In the genomic region with DNA sequence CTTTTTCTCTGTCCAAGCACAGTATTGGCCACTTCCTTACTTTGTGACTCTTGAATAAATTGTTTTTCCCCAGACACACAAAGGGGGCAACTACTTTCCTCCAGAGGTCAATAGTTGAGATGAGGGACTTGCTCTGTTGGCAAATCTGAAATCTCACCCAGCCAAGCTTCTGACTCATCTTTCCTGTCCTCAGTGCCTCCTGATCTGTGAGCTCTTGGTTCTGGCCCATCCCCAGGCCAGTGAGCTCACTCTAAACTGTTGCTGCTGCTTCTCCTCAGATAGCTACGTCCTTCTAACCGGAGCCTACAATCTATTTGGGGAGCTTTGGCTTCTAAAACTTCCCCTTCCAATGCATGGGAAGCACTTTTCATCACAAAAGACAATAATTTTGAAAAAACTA, we compare ENCODE assay signal across 12 cellular contexts. TPM values are rescaled to one million over a fixed set of nuclear protein-coding genes. Genes with fewer than 3 reads are reported as not detected.
A peak's percentile ranks its signal among the peaks of the same experiment; 100 is the strongest.
DNase-seq lines count a peak whose midpoint lies in the region; ATAC-seq, FAIRE-seq and TF ChIP-seq lines count a peak whose summit lies in the region.
"Had no signal": no experiment of that assay in that cellular context is flagged by ENCODE, and none has a peak within 500 bp of the region (broad histone marks: within the 10 kb centered on the region; RNA-seq: fewer than 3 reads in every experiment).

No MANE protein-coding gene starts in this region.

- H3K9me1 ChIP-seq in IMR-90 (ENCODE audit: insufficient read depth, low read length) = no peaks in the 10 kb centered on the region

- H3K27ac ChIP-seq in IMR-90 (ENCODE audit: insufficient read depth, low read length) = no peak overlapping the region
- peak overlapping the region in 1 of 2 donors; percentile 2 for H3K27ac ChIP-seq in left lung

- H3K4me2 ChIP-seq in IMR-90 (ENCODE audit: low read depth, low read length) = no peak overlapping the region

- H2BK5ac ChIP-seq in IMR-90 (ENCODE audit: low read depth, low read length, poor library complexity, severe bottlenecking) = no peak overlapping the region

- no peaks in the 10 kb centered on the region for H3K36me3 ChIP-seq in IMR-90 (ENCODE audit: control insufficient read depth, insufficient read depth, low read length)
- no peaks in the 10 kb centered on the region for H3K36me3 ChIP-seq in left lung

- H3K4ac ChIP-seq in IMR-90 (ENCODE audit: low read depth, low read length) = no peak overlapping the region

- H2BK120ac ChIP-seq in IMR-90 (ENCODE audit: low read depth, low read length) = no peak overlapping the region

- H3K79me1 ChIP-seq in IMR-90 (ENCODE audit: low read depth in 1 of 2, low read length in 2 of 2) = no peaks in the 10 kb centered on the region

- POLR2A ChIA-PET in AG04449 (lab: Yijun Ruan, JAX) = no interaction called here
- POLR2A ChIA-PET in IMR-90 (lab: Charles Lee; ENCODE audit: unreplicated experiment) = no interaction called here

- ATAC-seq in IMR-90 (ENCODE audit: low read depth) (peak; percentile 80), left lung (peak; percentile 74)

- FAIRE-seq in frontal cortex (lab: Jason Lieb, UNC) = no peak

- H2AFZ ChIP-seq in IMR-90 (replicated peaks; ENCODE audit: low read length, poor library complexity) = no peak overlapping the region

- H3K56ac ChIP-seq in IMR-90 (ENCODE audit: extremely low read depth, insufficient read depth, low read length) = no peak overlapping the region

- no peak overlapping the region for H2AK5ac ChIP-seq in IMR-90 (ENCODE audit: low read depth, low read length)

- no peak overlapping the region for H3K18ac ChIP-seq in IMR-90 (ENCODE audit: low read depth, low read length)

- no peak overlapping the region for H3K9ac ChIP-seq in IMR-90 (ENCODE audit: low read depth, low read length)

- no peak for TF ChIP-seq POLR2A in IMR-90 (IDR thresholded peaks at IDR 0.05; ENCODE audit: low read depth, low read length)

- H4K8ac ChIP-seq in IMR-90 (ENCODE audit: low read depth in 2 of 2, low read length in 2 of 2) = no peak overlapping the region

- H3K27me3 ChIP-seq in IMR-90 (ENCODE audit: control insufficient read depth, insufficient read depth, low read length) (no peaks in the 10 kb centered on the region), left lung (no peaks in the 10 kb centered on the region)

- TF ChIP-seq RAD21 in IMR-90 (IDR thresholded peaks at IDR 0.05; ENCODE audit: low read length) = no peak

- TF ChIP-seq CTCF in AG04449 (IDR thresholded peaks at IDR 0.05; ENCODE audit: insufficient read depth, low read length, missing control alignments) (no peak), IMR-90 (conservative IDR thresholded peaks at IDR 0.05; ENCODE audit: low read depth, low read length) (no peak), choroid plexus epithelial cell (conservative IDR thresholded peaks at IDR 0.05; ENCODE audit: low read depth, low read length) (no peak), left lung (IDR thresholded peaks at IDR 0.05) (no peak), GM10266 (IDR thresholded peaks at IDR 0.05; ENCODE audit: control insufficient read depth, insufficient read depth, low read depth, missing control alignments) (no peak)

- no peaks in the 10 kb centered on the region for H3K9me3 ChIP-seq in IMR-90 (ENCODE audit: control insufficient read depth, insufficient read depth, low read length)
- H3K9me3 ChIP-seq in left lung = peaks cover 0 to 6% of the 10 kb centered on the region in 2 donors

- H3K4me3 ChIP-seq in AG04449 (ENCODE audit: low read depth, low read length) = no peak overlapping the region
- H3K4me3 ChIP-seq in IMR-90 (ENCODE audit: insufficient read depth, low read depth, low read length) = no peak overlapping the region
- H3K4me3 ChIP-seq in choroid plexus epithelial cell (ENCODE audit: low read depth, low read length) = no peak overlapping the region
- no peak overlapping the region for H3K4me3 ChIP-seq in left lung

- DNase-seq in AG04449 (ENCODE audit: low read depth, low spot score) (peak; percentile 50), IMR-90 (peak; percentile 72), choroid plexus epithelial cell (ENCODE audit: low read depth) (peak; percentile 94), left lung (peak in 1 of 2 donors; percentile 44), DMS79 (lab: John Stamatoyannopoulos, UW) (no peak), NCI-H526 treated with DMSO at 0.1 percent for 48 hours (lab: John Stamatoyannopoulos, UW) (no peak), GM10266 (ENCODE audit: extremely low spot score) (no peak), frontal cortex (ENCODE audit: low spot score in 2 of 2) (no peak)
- DNase-seq: activated CD4-positive, alpha-beta memory T cell treated with anti-CD3 and anti-CD28 coated beads, Interleukin-2, amount 10 ng/mL, durations not matched to agents 7 days and 5 days; CD8-positive, alpha-beta memory T cell; NCI-H774; nephron progenitor cell had no signal

- no peak overlapping the region for H3K14ac ChIP-seq in IMR-90 (replicated peaks; ENCODE audit: low read depth, low read length)

- intact Hi-C loops in IMR-90 (cut with micrococcal nuclease) = no loop called here
- intact Hi-C loops in left lung (cut with DNase I) = no loop called here

- no TSS peak for BruUV-seq in IMR-90 (replicated peaks; lab: Mats Ljungman, UMichigan)

- CTCF ChIA-PET in AG04449 (lab: Yijun Ruan, JAX) = interaction anchor here (1.5 kb wide), 1 partner anchor 42 kb away, joined by 3 read pairs; no protein-coding TSS in a partner anchor
- CTCF ChIA-PET in IMR-90 (lab: Yijun Ruan, JAX) = interaction anchor here (0.5 kb wide), 1 partner anchor 37 kb away, joined by 3 read pairs; no protein-coding TSS in a partner anchor

- dilution Hi-C loops in IMR-90 (cut with HindIII; ENCODE audit: low sequenced_read_pairs, unreplicated experiment) = no loop called here

- in situ Hi-C loops in IMR-90 (cut with MboI; ENCODE audit: low sequenced_read_pairs) = no loop called here

- no peaks in the 10 kb centered on the region for H4K20me1 ChIP-seq in IMR-90 (ENCODE audit: insufficient read depth, low read length)

- no peaks in the 10 kb centered on the region for H3K4me1 ChIP-seq in IMR-90 (ENCODE audit: control insufficient read depth, insufficient read depth, low read length)
- H3K4me1 ChIP-seq in left lung = no peaks in the 10 kb centered on the region

- WGBS in IMR-90 (ENCODE audit: extremely low coverage in 2 of 2, insufficient read length in 1 of 2), 2 experiments = no CpG with 5 or more reads among the region's 2 CpGs

- H4K91ac ChIP-seq in IMR-90 (ENCODE audit: insufficient read depth, low read depth, low read length) = no peak overlapping the region

- no peak overlapping the region for H2AK9ac ChIP-seq in IMR-90 (replicated peaks; ENCODE audit: low read depth, low read length, poor library complexity)

- H4K5ac ChIP-seq in IMR-90 (ENCODE audit: low read depth, low read length) = no peak overlapping the region

- H2BK15ac ChIP-seq in IMR-90 (ENCODE audit: low read depth, low read length) = no peak overlapping the region

- H3K23ac ChIP-seq in IMR-90 (ENCODE audit: low read depth, low read length) = no peak overlapping the region

- no peak overlapping the region for H2BK20ac ChIP-seq in IMR-90 (ENCODE audit: low read depth, low read length)

TF ChIP-seq in IMR-90, 13 proteins besides CTCF, POLR2A, EP300 and RAD21:
- no peak for TF ChIP-seq MAFK (IDR thresholded peaks at IDR 0.05; ENCODE audit: low read depth, low read length)
- no peak for TF ChIP-seq CHD1 (IDR thresholded peaks at IDR 0.05; ENCODE audit: low read depth, low read length)
- TF ChIP-seq CEBPB (IDR thresholded peaks at IDR 0.05; ENCODE audit: low read depth, low read length) = no peak
- no peak for TF ChIP-seq SMC3 (IDR thresholded peaks at IDR 0.05; ENCODE audit: low read depth, low read length)

RNA-seq across cellular contexts. Expression of a gene that starts 50.0 kb away (rescaled TPM):
- 95.0 and 103 TPM in 2 replicates for total RNA-seq in IMR-90 (2012; rRNA removed)
- 26.5 and 33.8 TPM in 2 replicates for polyA plus RNA-seq in IMR-90 (2012; rRNA removed)
- 5.9 and 6.4 TPM in 2 replicates for polyA plus RNA-seq in IMR-90 (2012; cell fraction: cytosol; rRNA removed)
- 5.1 and 23.1 TPM in 2 replicates for polyA plus RNA-seq in IMR-90 (2012; cell fraction: nucleus; rRNA removed; ENCODE audit: low replicate concordance)
- 10 to 100 TPM; 44.8 to 46.4 TPM for total RNA-seq in left lung
- total RNA-seq in frontal cortex = 72.6 TPM

Comparison
In these comparisons a context has a peak if more than half of its experiments do, and no peak if none do; other contexts are left out.
1. DNase-seq: peak in AG04449 (single experiment), IMR-90 (single experiment) and choroid plexus epithelial cell (single experiment); none in DMS79 (single experiment), NCI-H526 treated with DMSO at 0.1 percent for 48 hours (single experiment), GM10266 (single experiment) and frontal cortex (0 of 2).